Comparison of ENCODE assay signal across 16 cellular contexts in the genomic region with DNA sequence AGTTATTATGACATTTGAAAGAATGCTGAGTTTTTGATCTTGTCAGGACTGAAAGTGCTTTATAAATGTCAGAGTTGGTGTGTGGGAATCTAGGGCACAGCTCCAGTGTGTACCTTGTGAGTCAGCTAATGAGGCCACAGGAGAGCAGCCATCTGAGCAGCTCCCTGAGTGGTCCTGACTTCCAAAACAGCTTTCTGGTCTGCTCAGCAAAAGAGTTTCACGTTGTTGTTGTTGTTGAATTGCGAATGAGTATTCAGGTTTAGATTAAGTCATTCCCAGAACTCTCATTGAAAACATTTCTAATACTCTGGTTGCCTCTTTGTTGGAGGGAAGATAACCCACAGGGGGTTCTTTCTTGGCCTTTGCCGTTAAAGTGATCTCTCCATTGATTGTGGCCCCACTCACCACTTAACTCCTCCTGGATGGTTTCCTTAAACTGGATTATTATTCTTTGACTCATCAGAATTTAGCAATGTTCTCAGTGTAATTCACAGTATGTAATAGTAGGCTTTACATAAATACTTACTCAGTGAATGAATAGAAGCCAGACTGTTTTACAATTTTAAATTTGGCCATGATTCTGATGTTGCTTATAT.
DNase-seq lines count a peak whose midpoint lies in the region; ATAC-seq, FAIRE-seq and TF ChIP-seq lines count a peak whose summit lies in the region.
"Had no signal": no experiment of that assay in that cellular context is flagged by ENCODE, and none has a peak within 500 bp of the region (broad histone marks: within the 10 kb centered on the region; RNA-seq: fewer than 3 reads in every experiment).

No MANE protein-coding gene starts in this region.

- H3K9me3 ChIP-seq in esophagus muscularis mucosa = no peaks in the 10 kb centered on the region
- H3K9me3 ChIP-seq: BLaER1 treated with 17β-estradiol and CSF1 and Interleukin-3, amounts not matched to agents 10 nM and 100 nM; uterus had no signal

- H3K4me3 ChIP-seq in AG04449 (ENCODE audit: low read depth, low read length) = peak overlapping the region; percentile 7
- no peak overlapping the region for H3K4me3 ChIP-seq in bronchial epithelial cell (ENCODE audit: low read depth, low read length)
- H3K4me3 ChIP-seq in esophagus muscularis mucosa = no peak overlapping the region
- H3K4me3 ChIP-seq: BLaER1 treated with 17β-estradiol and CSF1 and Interleukin-3, amounts not matched to agents 10 nM and 100 nM; uterus had no signal

- ATAC-seq in GM21717 (IDR thresholded peaks at IDR 0.05; ENCODE audit: unreplicated experiment) (no peak), HG02763 (IDR thresholded peaks at IDR 0.05; ENCODE audit: unreplicated experiment) (no peak)
- ATAC-seq: activated CD4-positive, CD25-positive, alpha-beta regulatory T cell treated with anti-CD3 and anti-CD28 coated beads, Interleukin-2, amount 50 U/mL, for 24 hours had no signal

- POLR2A ChIA-PET in AG04449 (lab: Yijun Ruan, JAX) = interaction anchor here (0.7 to 1.4 kb wide), 2 partner anchors 14 to 15 kb away, joined by 3 to 6 read pairs; no protein-coding TSS in a partner anchor

- DNase-seq in AG04449 (ENCODE audit: low read depth, low spot score) (peak; percentile 69), HS-5 (ENCODE audit: low read depth) (peak; percentile 26), bronchial epithelial cell (ENCODE audit: low read depth) (peak; percentile 5), left kidney (ENCODE audit: low read depth, low spot score) (peak; percentile 0), esophagus muscularis mucosa (ENCODE audit: extremely low spot score) (no peak), GDM1 (lab: John Stamatoyannopoulos, UW) (no peak)
- DNase-seq: activated T-cell treated with anti-CD3 and anti-CD28 coated beads, Interleukin-2, amount 50 U/mL, for 48 hours; MM.1S; uterus had no signal

- no peak for TF ChIP-seq EP300 in esophagus muscularis mucosa (IDR thresholded peaks at IDR 0.05)

- H3K27me3 ChIP-seq in bronchial epithelial cell (ENCODE audit: control insufficient read depth, insufficient read depth, low read length) (no peaks in the 10 kb centered on the region), esophagus muscularis mucosa (no peaks in the 10 kb centered on the region)
- H3K27me3 ChIP-seq: BLaER1 treated with 17β-estradiol and CSF1 and Interleukin-3, amounts not matched to agents 10 nM and 100 nM; uterus had no signal

- 24% methylated on average over 3 of the region's 3 CpGs for WGBS in esophagus muscularis mucosa

- H3K4me1 ChIP-seq in esophagus muscularis mucosa = peaks cover 0 to 8% (median 4%) of the 10 kb centered on the region in 4 donors
- H3K4me1 ChIP-seq: BLaER1 treated with 17β-estradiol and CSF1 and Interleukin-3, amounts not matched to agents 10 nM and 100 nM; uterus had no signal

- CTCF ChIA-PET in AG04449 (lab: Yijun Ruan, JAX) = interaction anchor here (0.8 to 1.1 kb wide), 2 partner anchors 18 to 259 kb away, joined by 4 read pairs; no protein-coding TSS in a partner anchor

- no peaks in the 10 kb centered on the region for H3K36me3 ChIP-seq in bronchial epithelial cell (ENCODE audit: control insufficient read depth, insufficient read depth, low read length)
- H3K36me3 ChIP-seq in esophagus muscularis mucosa = no peaks in the 10 kb centered on the region
- H3K36me3 ChIP-seq: BLaER1 treated with 17β-estradiol and CSF1 and Interleukin-3, amounts not matched to agents 10 nM and 100 nM; uterus had no signal

- intact Hi-C loops in esophagus muscularis mucosa (cut with DNase I) = no loop called here

- TF ChIP-seq CTCF in AG04449 (IDR thresholded peaks at IDR 0.05; ENCODE audit: insufficient read depth, low read length, missing control alignments) = no peak
- no peak for TF ChIP-seq CTCF in bronchial epithelial cell (IDR thresholded peaks at IDR 0.05; ENCODE audit: insufficient read depth, low read length, severe bottlenecking)
- no peak for TF ChIP-seq CTCF in esophagus muscularis mucosa (IDR thresholded peaks at IDR 0.05)

- no peak overlapping the region for H3K27ac ChIP-seq in esophagus muscularis mucosa (replicated peaks in 1 of 4)
- H3K27ac ChIP-seq: BLaER1 treated with 17β-estradiol and CSF1 and Interleukin-3, amounts not matched to agents 10 nM and 100 nM; epithelial cell of prostate; uterus had no signal

- FAIRE-seq in bronchial epithelial cell (lab: Jason Lieb, UNC) = no peak
- FAIRE-seq: G401.6, islet of Langerhans had no signal

- TF ChIP-seq POLR2A in esophagus muscularis mucosa (IDR thresholded peaks at IDR 0.05; ENCODE audit: low read depth) = no peak

Comparison
In these comparisons a context has a peak if more than half of its experiments do, and no peak if none do; other contexts are left out.
1. DNase-seq: peak in AG04449 (single experiment), HS-5 (single experiment), bronchial epithelial cell (single experiment) and left kidney (single experiment); none in esophagus muscularis mucosa (single experiment) and GDM1 (single experiment).